ENCODE assay signal across 24 cellular contexts in genomic region chr16:30117768-30118167, GRCh38. TPM values are rescaled to one million over a fixed set of nuclear protein-coding genes. Genes with fewer than 3 reads are reported as not detected.
DNase-seq lines count a peak whose midpoint lies in the region; ATAC-seq, FAIRE-seq and TF ChIP-seq lines count a peak whose summit lies in the region.
"Had no signal": no experiment of that assay in that cellular context is flagged by ENCODE, and none has a peak within 500 bp of the region (broad histone marks: within the 10 kb centered on the region; RNA-seq: fewer than 3 reads in every experiment).

No MANE protein-coding gene starts in this region.

- no peaks in the 10 kb centered on the region for H4K20me1 ChIP-seq in K562 (replicated peaks; ENCODE audit: control insufficient read depth, insufficient read depth, low read length)
- H4K20me1 ChIP-seq: BLaER1 treated with 17β-estradiol and CSF1 and Interleukin-3, amounts not matched to agents 10 nM and 100 nM had no signal

- BruUV-seq in K562 (replicated peaks; lab: Mats Ljungman, UMichigan): no TSS peak

- no peak overlapping the region for H2BK5ac ChIP-seq in trophoblast cell (ENCODE audit: low read depth, low read length, poor library complexity)

- FAIRE-seq in K562 (lab: Jason Lieb, UNC) (no peak), frontal cortex (lab: Jason Lieb, UNC) (no peak)
- FAIRE-seq: A549, D721Med, GM12878, GM12892, GM18507 had no signal

- H3K36me3 ChIP-seq in K562 (ENCODE audit: control insufficient read depth, insufficient read depth, low read length) (peaks cover 13% of the 10 kb centered on the region; the same call in 1 of the 3 replicates), trophoblast cell (ENCODE audit: control insufficient read depth in 1 of 2, insufficient read depth in 2 of 2, low read length in 2 of 2) (peaks cover 17 to 22% of the 10 kb centered on the region in 2 experiments), transverse colon (peaks cover 0 to 23% (median 11%) of the 10 kb centered on the region in 4 donors)

- no peak for TF ChIP-seq RAD21 in K562 (CRISPR knock-in tag; conservative IDR thresholded peaks at IDR 0.05 in 1 of 2, IDR thresholded peaks at IDR 0.05 in 1 of 2)

- no peak for TF ChIP-seq CTCF in K562 (IDR thresholded peaks at IDR 0.05 in 2 of 3, conservative IDR thresholded peaks at IDR 0.05 in 1 of 3; ENCODE audit: insufficient read depth in 2 of 3, low read depth in 1 of 3, low read length in 3 of 3)
- TF ChIP-seq CTCF in transverse colon (IDR thresholded peaks at IDR 0.05): no peak

- H2AK5ac ChIP-seq in trophoblast cell (ENCODE audit: low read length): no peak overlapping the region

- no peak overlapping the region for H4K12ac ChIP-seq in trophoblast cell (ENCODE audit: low read depth, low read length)

- H2BK12ac ChIP-seq in trophoblast cell (ENCODE audit: low read length): no peak overlapping the region

- DNase-seq in ELF-1 (ENCODE audit: low read depth, low spot score): peak; percentile 41
- DNase-seq in K562 (ENCODE audit: extremely low read depth in 1 of 4, low spot score in 3 of 4): no peak
- DNase-seq in trophoblast cell: peak; percentile 99
- no peak for DNase-seq in transverse colon
- DNase-seq in frontal cortex (ENCODE audit: low spot score in 2 of 2): no peak
- DNase-seq: AML-193; Caco-2; Calu3; CD4-positive, alpha-beta T cell; CD8-positive, alpha-beta T cell; DMS79 treated with DMSO at 0.1 percent for 48 hours; GDM1 had no signal

- POLR2A ChIA-PET in K562 (lab: Yijun Ruan, JAX): interaction anchor here (0.6 to 1.1 kb wide), 2 partner anchors 58 to 542 kb away, joined by 3 read pairs; no protein-coding TSS in a partner anchor

- WGBS in K562 (ENCODE audit: insufficient coverage, low coverage, missing lambda C conversion rate): 99% methylated on average over 10 of the region's 10 CpGs
- WGBS in trophoblast cell (ENCODE audit: extremely low coverage, insufficient coverage, insufficient read length): no CpG with 5 or more reads among the region's 10 CpGs
- 87% methylated on average over 10 of the region's 10 CpGs; no CpG with 5 or more reads in 1 of the 2 donors for WGBS in transverse colon (ENCODE audit: low coverage in 1 of 2), 2 donors

- H4K8ac ChIP-seq in trophoblast cell (ENCODE audit: low read depth, low read length): no peak overlapping the region

- H3K27me3 ChIP-seq in K562 (ENCODE audit: control insufficient read depth in 2 of 2, insufficient read depth in 2 of 2, low read length in 2 of 2) (no peaks in the 10 kb centered on the region), trophoblast cell (ENCODE audit: insufficient read depth, low read length) (no peaks in the 10 kb centered on the region), transverse colon (no peaks in the 10 kb centered on the region)
- H3K27me3 ChIP-seq: BLaER1 treated with 17β-estradiol and CSF1 and Interleukin-3, amounts not matched to agents 10 nM and 100 nM had no signal

- H3K9me3 ChIP-seq in K562 (replicated peaks; ENCODE audit: control insufficient read depth, insufficient read depth, low read depth, low read length) (no peaks in the 10 kb centered on the region), trophoblast cell (ENCODE audit: insufficient read depth, low read depth, low read length) (no peaks in the 10 kb centered on the region), transverse colon (no peaks in the 10 kb centered on the region)
- H3K9me3 ChIP-seq: A549; BLaER1 treated with 17β-estradiol and CSF1 and Interleukin-3, amounts not matched to agents 10 nM and 100 nM; Caco-2 had no signal

- H2AFZ ChIP-seq in K562 (ENCODE audit: low read depth, low read length) (no peak overlapping the region), trophoblast cell (ENCODE audit: insufficient read depth, low read length, poor library complexity) (no peak overlapping the region)

- H3K79me1 ChIP-seq in trophoblast cell (ENCODE audit: low read length): peaks cover 4% of the 10 kb centered on the region

- H2BK120ac ChIP-seq in trophoblast cell (ENCODE audit: insufficient read depth, low read length, poor library complexity): no peak overlapping the region

- CTCF ChIA-PET in K562 (lab: Yijun Ruan, JAX; ENCODE audit: low intra/inter-chr PET ratio): no interaction called here

- H3K9me1 ChIP-seq in K562 (ENCODE audit: control insufficient read depth, insufficient read depth, low read length): peaks cover 3% of the 10 kb centered on the region

- H3K27ac ChIP-seq in K562 (ENCODE audit: extremely low read depth, low read depth, low read length) (no peak overlapping the region), trophoblast cell (ENCODE audit: low read depth, low read length) (no peak overlapping the region), transverse colon (peak overlapping the region; percentile 81 to 98 (median 88))
- H3K27ac ChIP-seq: 22Rv1; A549; BLaER1 treated with 17β-estradiol and CSF1 and Interleukin-3, amounts not matched to agents 10 nM and 100 nM; C4-2B had no signal

- no peak overlapping the region for H3K18ac ChIP-seq in trophoblast cell (ENCODE audit: low read length)

- TF ChIP-seq POLR2A in K562 (conservative IDR thresholded peaks at IDR 0.05) (no peak), transverse colon (IDR thresholded peaks at IDR 0.05) (no peak)

- H3K79me2 ChIP-seq in K562 (ENCODE audit: control insufficient read depth, insufficient read depth, low read length) (peaks cover 3% of the 10 kb centered on the region; the same call in 1 of the 3 replicates), trophoblast cell (ENCODE audit: control insufficient read depth, insufficient read depth, low read length, poor library complexity) (peaks cover 5% of the 10 kb centered on the region)

- no peak overlapping the region for H3K4me3 ChIP-seq in K562
- no peak overlapping the region for H3K4me3 ChIP-seq in trophoblast cell (ENCODE audit: low read depth, low read length)
- no peak overlapping the region for H3K4me3 ChIP-seq in transverse colon
- H3K4me3 ChIP-seq: A549; BLaER1 treated with 17β-estradiol and CSF1 and Interleukin-3, amounts not matched to agents 10 nM and 100 nM; GM12878 had no signal

- no peak overlapping the region for H3K23ac ChIP-seq in trophoblast cell (ENCODE audit: low read length)

- intact Hi-C loops in K562 (cut with micrococcal nuclease) (no loop called here), transverse colon (cut with DNase I; ENCODE audit: low total_unique reads) (loop anchor here (10.0 kb wide), 1 partner anchor 67 kb away; the partner anchor contains the start of gene CORO1A)

- H3K14ac ChIP-seq in trophoblast cell (ENCODE audit: low read length): no peak overlapping the region

- in situ Hi-C loops in K562 (cut with MboI): no loop called here
- in situ Hi-C loops in transverse colon (cut with MboI; ENCODE audit: low pct_ligation_motif_present in 1 of 4, low pct_unique_long_range_greater_than_20kb in 1 of 4, low sequenced_read_pairs in 3 of 4): loop anchor here in 2 of 4 donors (25.0 kb wide), 1 partner anchor 295 kb away; the partner anchor contains the start of gene ZNF771 (in 2 of the 2)

- H3K4ac ChIP-seq in trophoblast cell (ENCODE audit: low read depth, low read length): no peak overlapping the region

- H4K91ac ChIP-seq in trophoblast cell (ENCODE audit: low read depth, low read length): no peak overlapping the region

- TF ChIP-seq EP300 in K562 (IDR thresholded peaks at IDR 0.05; ENCODE audit: low read length): no peak
- TF ChIP-seq EP300 in transverse colon (IDR thresholded peaks at IDR 0.05; ENCODE audit: low read depth): no peak

- H3K4me1 ChIP-seq in K562 (replicated peaks in 1 of 2; ENCODE audit: control insufficient read depth in 2 of 2, insufficient read depth in 2 of 2, low read length in 2 of 2) (peaks cover 11 to 36% of the 10 kb centered on the region in 2 experiments; a peak in 4 of 5 replicates), trophoblast cell (ENCODE audit: control insufficient read depth in 1 of 2, insufficient read depth in 2 of 2, low read length in 2 of 2) (peaks cover 13 to 19% of the 10 kb centered on the region in 2 experiments), transverse colon (peaks cover 42 to 86% (median 65%) of the 10 kb centered on the region in 4 donors)

- H3K4me2 ChIP-seq in K562 (ENCODE audit: insufficient read depth, low read length) (no peak overlapping the region), trophoblast cell (ENCODE audit: low read length) (no peak overlapping the region)
- H3K4me2 ChIP-seq: A549 had no signal

- H3K9ac ChIP-seq in K562 (ENCODE audit: insufficient read depth in 1 of 2, low read depth in 2 of 2, low read length in 2 of 2) (peak overlapping the region in 1 of 2 experiments; percentile 55; a peak in 1 of 4 replicates), trophoblast cell (ENCODE audit: low read length) (no peak overlapping the region)

- ATAC-seq in K562: no peak
- ATAC-seq in GM21529 (IDR thresholded peaks at IDR 0.05; ENCODE audit: unreplicated experiment): no peak
- no peak for ATAC-seq in GM19452 (IDR thresholded peaks at IDR 0.05; ENCODE audit: unreplicated experiment)
- ATAC-seq: A549; CD8-positive, alpha-beta T cell; GM12878 had no signal

RNA-seq across cellular contexts. Expression of gene GDPD3, which starts 4.4 kb away (rescaled TPM):
- 4.9 and 20.8 TPM in 2 replicates for total RNA-seq in K562 (2011; cell fraction: chromatin; rRNA removed; ENCODE audit: low replicate concordance)
- 8.7 and 14.0 TPM in 2 replicates for total RNA-seq in K562 (2011; cell fraction: nucleolus; rRNA removed)
- 7.3 and 8.0 TPM in 2 replicates for total RNA-seq in K562 (2011; cell fraction: nucleoplasm; rRNA removed)
- 0.90 and 0.91 TPM in 2 replicates for total RNA-seq in K562 (2014; rRNA removed)
- total RNA-seq in K562 (2014; rRNA removed; fragmentation: Illumina TruSeq; extraction: Trizol): 0.47 and 0.54 TPM in 2 replicates
- 1.1 TPM in 2 replicates for total RNA-seq in K562 (2015; rRNA removed; fragmentation: Illumina TruSeq; extraction: Trizol)
- 1.7 and 3.9 TPM in 2 replicates for total RNA-seq in K562 (2021)
- polyA plus RNA-seq in K562 (2011; rRNA removed): 1.9 and 2.5 TPM in 2 replicates
- 0.83 and 1.4 TPM in 2 replicates for polyA plus RNA-seq in K562 (2011; cell fraction: cytosol; rRNA removed)
- 14.1 and 18.8 TPM in 2 replicates for polyA plus RNA-seq in K562 (2011; cell fraction: nucleus; rRNA removed)
- polyA plus RNA-seq in K562 (2012): 1.5 and 4.7 TPM in 2 replicates
- 1.0 and 1.3 TPM in 2 replicates for polyA plus RNA-seq in K562 (2014; fragmentation: Illumina TruSeq; extraction: Trizol)
- polyA plus RNA-seq in K562 (2014; fragmentation: Nextera tagmentation; extraction: Ambion mirVana): 1 to 10 TPM in 1 of 2 experiments, under 1 TPM in 1; 0.51 to 1.4 TPM
- 1.2 and 1.7 TPM in 2 replicates for polyA plus RNA-seq in K562 (2014; rRNA removed)
- polyA minus RNA-seq in K562 (2011; rRNA and poly(A)+ RNA removed): 0.18 and 0.53 TPM in 2 replicates
- polyA minus RNA-seq in K562 (2011; cell fraction: cytosol; rRNA and poly(A)+ RNA removed): 2.8 TPM in 1 of 2 replicates, not detected in the other
- 1.8 and 2.7 TPM in 2 replicates for polyA minus RNA-seq in K562 (2011; cell fraction: nucleus; rRNA and poly(A)+ RNA removed)
- 3.2 and 3.5 TPM in 2 replicates for polyA plus RNA-seq in trophoblast cell (2013)
- total RNA-seq in transverse colon: 10 to 100 TPM in 3 of 4 donors, 1 to 10 TPM in 1; 9.4 to 33.3 (median 30.4) TPM
- total RNA-seq in frontal cortex: 1.2 TPM
- total RNA-seq: G401 had no signal

RNA-seq across cellular contexts. Expression of gene MAPK3, which starts 5.3 kb away (rescaled TPM):
- total RNA-seq in K562 (2011; cell fraction: chromatin; rRNA removed; ENCODE audit: low replicate concordance): 34.1 and 84.8 TPM in 2 replicates
- total RNA-seq in K562 (2011; cell fraction: nucleolus; rRNA removed): 44.0 and 46.2 TPM in 2 replicates
- 36.1 and 36.9 TPM in 2 replicates for total RNA-seq in K562 (2011; cell fraction: nucleoplasm; rRNA removed)
- 15.7 and 38.0 TPM in 2 replicates for total RNA-seq in K562 (2014; rRNA removed)
- total RNA-seq in K562 (2014; rRNA removed; fragmentation: Illumina TruSeq; extraction: Trizol): 11.3 and 12.0 TPM in 2 replicates
- 13.3 and 13.9 TPM in 2 replicates for total RNA-seq in K562 (2015; rRNA removed; fragmentation: Illumina TruSeq; extraction: Trizol)
- total RNA-seq in K562 (2021): 41.2 and 44.5 TPM in 2 replicates
- polyA plus RNA-seq in K562 (2011; rRNA removed): 44.0 and 70.0 TPM in 2 replicates
- polyA plus RNA-seq in K562 (2011; cell fraction: cytosol; rRNA removed): 59.6 and 73.9 TPM in 2 replicates
- 91.3 and 92.1 TPM in 2 replicates for polyA plus RNA-seq in K562 (2011; cell fraction: nucleus; rRNA removed)
- 36.1 and 53.3 TPM in 2 replicates for polyA plus RNA-seq in K562 (2012)
- 46.6 and 55.3 TPM in 2 replicates for polyA plus RNA-seq in K562 (2014; fragmentation: Illumina TruSeq; extraction: Trizol)
- 1 to 10 TPM; 1.0 to 1.9 TPM for polyA plus RNA-seq in K562 (2014; fragmentation: Nextera tagmentation; extraction: Ambion mirVana)
- polyA plus RNA-seq in K562 (2014; rRNA removed): 23.4 and 33.8 TPM in 2 replicates
- polyA minus RNA-seq in K562 (2011; rRNA and poly(A)+ RNA removed): 12.3 and 13.1 TPM in 2 replicates
- polyA minus RNA-seq in K562 (2011; cell fraction: cytosol; rRNA and poly(A)+ RNA removed): 12.5 and 21.2 TPM in 2 replicates
- polyA minus RNA-seq in K562 (2011; cell fraction: nucleus; rRNA and poly(A)+ RNA removed): 10.9 and 17.3 TPM in 2 replicates
- 64.9 and 67.4 TPM in 2 replicates for polyA plus RNA-seq in trophoblast cell (2013)
- 100 to 1,000 TPM; 226 to 448 (median 244) TPM for total RNA-seq in transverse colon
- total RNA-seq in frontal cortex: 17.5 TPM

RNA-seq across cellular contexts. Expression of gene YPEL3, which starts 21.8 kb away (rescaled TPM):
- total RNA-seq in K562 (2011; cell fraction: chromatin; rRNA removed; ENCODE audit: low replicate concordance): 14.3 and 26.4 TPM in 2 replicates
- 14.2 and 18.0 TPM in 2 replicates for total RNA-seq in K562 (2011; cell fraction: nucleolus; rRNA removed)
- 21.4 and 28.6 TPM in 2 replicates for total RNA-seq in K562 (2011; cell fraction: nucleoplasm; rRNA removed)
- total RNA-seq in K562 (2014; rRNA removed) (3.0 and 4.6 TPM in 2 replicates), K562 (2014; rRNA removed; fragmentation: Illumina TruSeq; extraction: Trizol) (1.0 and 1.8 TPM in 2 replicates), K562 (2015; rRNA removed; fragmentation: Illumina TruSeq; extraction: Trizol) (1.1 and 1.3 TPM in 2 replicates), K562 (2021) (5.7 and 6.7 TPM in 2 replicates), transverse colon (100 to 1,000 TPM in 3 of 4 donors, 10 to 100 TPM in 1; 90.8 to 154 (median 125) TPM), frontal cortex (18.8 TPM)
- polyA plus RNA-seq in K562 (2011; rRNA removed) (3.9 and 6.8 TPM in 2 replicates), K562 (2014; fragmentation: Illumina TruSeq; extraction: Trizol) (2.9 and 4.4 TPM in 2 replicates), K562 (2014; fragmentation: Nextera tagmentation; extraction: Ambion mirVana) (under 1 TPM; 0.41 to 0.42 TPM), K562 (2014; rRNA removed) (8.6 and 15.0 TPM in 2 replicates)
- 7.5 and 14.0 TPM in 2 replicates for polyA plus RNA-seq in K562 (2011; cell fraction: cytosol; rRNA removed)
- polyA plus RNA-seq in K562 (2011; cell fraction: nucleus; rRNA removed): 18.2 and 22.9 TPM in 2 replicates
- polyA plus RNA-seq in K562 (2012): 12.5 and 45.8 TPM in 2 replicates
- 1.0 and 1.5 TPM in 2 replicates for polyA minus RNA-seq in K562 (2011; rRNA and poly(A)+ RNA removed)
- polyA minus RNA-seq in K562 (2011; cell fraction: cytosol; rRNA and poly(A)+ RNA removed): 1.8 and 2.3 TPM in 2 replicates
- 2.4 and 4.3 TPM in 2 replicates for polyA minus RNA-seq in K562 (2011; cell fraction: nucleus; rRNA and poly(A)+ RNA removed)
- 47.2 and 47.3 TPM in 2 replicates for polyA plus RNA-seq in trophoblast cell (2013)
- total RNA-seq: G401 had no signal

RNA-seq across cellular contexts. Expression of gene TBX6, which starts 26.0 kb away (rescaled TPM):
- 0.55 and 0.69 TPM in 2 replicates for total RNA-seq in K562 (2011; cell fraction: chromatin; rRNA removed; ENCODE audit: low replicate concordance)
- total RNA-seq in K562 (2011; cell fraction: nucleolus; rRNA removed): 1.1 and 1.2 TPM in 2 replicates
- total RNA-seq in K562 (2011; cell fraction: nucleoplasm; rRNA removed): 0.73 and 1.1 TPM in 2 replicates
- total RNA-seq in K562 (2014; rRNA removed) (0.09 and 0.73 TPM in 2 replicates), K562 (2014; rRNA removed; fragmentation: Illumina TruSeq; extraction: Trizol) (0.11 TPM in 1 of 2 replicates, not detected in the other), K562 (2015; rRNA removed; fragmentation: Illumina TruSeq; extraction: Trizol) (0.07 and 0.23 TPM in 2 replicates), K562 (2021) (0.18 and 0.51 TPM in 2 replicates), transverse colon (1 to 10 TPM in 1 of 4 donors, under 1 TPM in 1, not detected in 2; 0.82 to 2.2 TPM), frontal cortex (0.41 TPM)
- polyA plus RNA-seq in K562 (2011; rRNA removed) (0.07 and 0.16 TPM in 2 replicates), K562 (2014; fragmentation: Illumina TruSeq; extraction: Trizol) (0.30 and 0.31 TPM in 2 replicates), K562 (2014; fragmentation: Nextera tagmentation; extraction: Ambion mirVana) (not detected), K562 (2014; rRNA removed) (0.51 and 0.58 TPM in 2 replicates)
- polyA plus RNA-seq in K562 (2011; cell fraction: cytosol; rRNA removed): 0.10 and 0.18 TPM in 2 replicates
- polyA plus RNA-seq in K562 (2011; cell fraction: nucleus; rRNA removed): 0.88 and 0.97 TPM in 2 replicates
- polyA plus RNA-seq in K562 (2012): 0.22 and 0.51 TPM in 2 replicates
- polyA minus RNA-seq in K562 (2011; rRNA and poly(A)+ RNA removed): not detected in 2 replicates
- not detected in 2 replicates for polyA minus RNA-seq in K562 (2011; cell fraction: cytosol; rRNA and poly(A)+ RNA removed)
- polyA minus RNA-seq in K562 (2011; cell fraction: nucleus; rRNA and poly(A)+ RNA removed): 0.22 and 0.54 TPM in 2 replicates
- 0.74 and 0.90 TPM in 2 replicates for polyA plus RNA-seq in trophoblast cell (2013)
- total RNA-seq: A172, G401 had no signal

RNA-seq across cellular contexts. Expression of gene PPP4C, which starts 42.0 kb away (rescaled TPM):
- total RNA-seq in K562 (2011; cell fraction: chromatin; rRNA removed; ENCODE audit: low replicate concordance): 46.3 and 109 TPM in 2 replicates
- 90.3 and 97.7 TPM in 2 replicates for total RNA-seq in K562 (2011; cell fraction: nucleolus; rRNA removed)
- total RNA-seq in K562 (2011; cell fraction: nucleoplasm; rRNA removed): 76.9 and 90.5 TPM in 2 replicates
- total RNA-seq in K562 (2014; rRNA removed) (131 and 171 TPM in 2 replicates), K562 (2014; rRNA removed; fragmentation: Illumina TruSeq; extraction: Trizol) (38.9 and 59.9 TPM in 2 replicates), K562 (2015; rRNA removed; fragmentation: Illumina TruSeq; extraction: Trizol) (107 and 115 TPM in 2 replicates), K562 (2021) (158 TPM in 2 replicates), transverse colon (10 to 100 TPM; 17.7 to 92.3 (median 74.3) TPM), frontal cortex (90.5 TPM)
- polyA plus RNA-seq in K562 (2011; rRNA removed) (153 and 187 TPM in 2 replicates), K562 (2014; fragmentation: Illumina TruSeq; extraction: Trizol) (138 and 157 TPM in 2 replicates), K562 (2014; fragmentation: Nextera tagmentation; extraction: Ambion mirVana) (10 to 100 TPM in 1 of 2 experiments, 1 to 10 TPM in 1; 3.5 to 10.7 TPM), K562 (2014; rRNA removed) (183 TPM in 2 replicates)
- 311 and 402 TPM in 2 replicates for polyA plus RNA-seq in K562 (2011; cell fraction: cytosol; rRNA removed)
- 149 and 168 TPM in 2 replicates for polyA plus RNA-seq in K562 (2011; cell fraction: nucleus; rRNA removed)
- 161 and 166 TPM in 2 replicates for polyA plus RNA-seq in K562 (2012)
- 162 and 295 TPM in 2 replicates for polyA minus RNA-seq in K562 (2011; rRNA and poly(A)+ RNA removed)
- 136 and 139 TPM in 2 replicates for polyA minus RNA-seq in K562 (2011; cell fraction: cytosol; rRNA and poly(A)+ RNA removed)
- 23.2 and 36.2 TPM in 2 replicates for polyA minus RNA-seq in K562 (2011; cell fraction: nucleus; rRNA and poly(A)+ RNA removed)
- 118 and 119 TPM in 2 replicates for polyA plus RNA-seq in trophoblast cell (2013)

Comparison
In these comparisons a context has a peak if more than half of its experiments do, and no peak if none do; other contexts are left out.
1. DNase-seq: peak in ELF-1 (single experiment) and trophoblast cell (2 of 2); none in K562 (0 of 4), transverse colon (single experiment) and frontal cortex (0 of 2).
2. H3K27ac ChIP-seq: peak in transverse colon (4 of 4); none in K562 (single experiment) and trophoblast cell (single experiment).